10 cellular contexts compared by ENCODE assay signal in the genomic region with DNA sequence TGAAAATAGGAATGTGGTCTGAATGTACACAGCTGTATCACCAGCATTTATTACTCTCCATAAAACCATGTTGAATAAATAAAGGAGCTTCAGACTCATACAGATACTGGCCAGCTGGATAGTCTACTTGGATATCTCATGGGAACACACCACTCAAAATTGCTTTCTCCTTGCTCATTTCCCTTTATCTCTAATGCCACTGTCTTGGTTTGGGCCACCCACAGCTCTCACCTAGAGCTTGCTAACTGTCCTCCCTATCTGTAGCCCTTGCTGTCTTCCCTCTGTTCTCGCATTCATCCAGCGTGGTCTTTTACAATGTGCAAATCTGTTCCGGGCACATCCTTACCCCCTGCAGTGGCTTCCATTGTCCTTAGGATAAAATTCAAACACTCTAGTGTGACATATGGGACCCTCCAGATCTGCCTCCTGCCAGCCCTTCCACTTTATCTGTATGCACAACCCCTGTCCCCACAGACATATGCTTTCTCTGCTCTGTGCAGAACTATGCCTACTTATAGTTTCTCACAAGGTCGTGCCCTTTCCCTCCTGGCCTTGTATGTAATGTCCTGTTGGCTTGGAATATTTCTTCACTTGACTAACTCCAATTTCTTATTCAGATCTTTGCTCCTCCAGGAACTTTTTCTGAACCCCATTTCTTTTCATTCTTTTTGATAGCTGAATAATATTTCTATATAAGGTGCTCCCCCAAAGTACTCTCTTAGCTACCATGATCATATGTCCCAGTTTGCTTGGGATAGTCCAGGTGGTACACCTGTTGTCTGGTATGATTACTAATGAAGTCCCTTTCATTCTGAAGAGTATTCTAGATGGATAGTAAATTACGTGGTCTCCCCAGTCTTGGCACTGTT. TPM values are rescaled to one million over a fixed set of nuclear protein-coding genes. Genes with fewer than 3 reads are reported as not detected.
DNase-seq lines count a peak whose midpoint lies in the region; ATAC-seq, FAIRE-seq and TF ChIP-seq lines count a peak whose summit lies in the region.
"Had no signal": no experiment of that assay in that cellular context is flagged by ENCODE, and none has a peak within 500 bp of the region (broad histone marks: within the 10 kb centered on the region; RNA-seq: fewer than 3 reads in every experiment).

No MANE protein-coding gene starts in this region.

- in situ Hi-C loops in K562 (cut with MboI) = no loop called here

- no peak for TF ChIP-seq POLR2A in K562 (conservative IDR thresholded peaks at IDR 0.05)

- peak; percentile 94 for TF ChIP-seq EP300 in K562 (IDR thresholded peaks at IDR 0.05; ENCODE audit: low read length)
- no peak for TF ChIP-seq EP300 in neural cell (conservative IDR thresholded peaks at IDR 0.05; ENCODE audit: poor library complexity, severe bottlenecking)

- H3F3A ChIP-seq in neural cell (ENCODE audit: insufficient read depth, low read length, poor library complexity, severe bottlenecking) = no peaks in the 10 kb centered on the region

- peak; percentile 63 for ATAC-seq in K562
- no peak for ATAC-seq in HG02885 (IDR thresholded peaks at IDR 0.05; ENCODE audit: poor library complexity, unreplicated experiment)
- ATAC-seq in GM18520 (IDR thresholded peaks at IDR 0.05; ENCODE audit: unreplicated experiment) = no peak
- ATAC-seq: activated T-helper 17 cell treated with anti-CD3 and anti-CD28 coated beads, Interleukin-2, amount 50 U/mL, for 72 hours had no signal

- TF ChIP-seq CTCF in K562 (IDR thresholded peaks at IDR 0.05 in 2 of 3, conservative IDR thresholded peaks at IDR 0.05 in 1 of 3; ENCODE audit: insufficient read depth in 2 of 3, low read depth in 1 of 3, low read length in 3 of 3) (no peak), neural cell (IDR thresholded peaks at IDR 0.05; ENCODE audit: poor library complexity, severe bottlenecking) (no peak)

- POLR2A ChIA-PET in K562 (lab: Yijun Ruan, JAX) = interaction anchor here (0.6 to 2.4 kb wide), 17 partner anchors 8 to 384 kb away, joined by 3 to 14 read pairs (median 4); partner anchors contain the start of gene ATF3

- H4K20me1 ChIP-seq in K562 (replicated peaks; ENCODE audit: control insufficient read depth, insufficient read depth, low read length) (peaks cover 13% of the 10 kb centered on the region; the same call in 1 of the 2 replicates), neural cell (ENCODE audit: insufficient read depth) (no peaks in the 10 kb centered on the region)

- H3K9me3 ChIP-seq in K562 (replicated peaks; ENCODE audit: control insufficient read depth, insufficient read depth, low read depth, low read length) = no peaks in the 10 kb centered on the region
- H3K9me3 ChIP-seq in neural cell (ENCODE audit: low read length) = no peaks in the 10 kb centered on the region

- H2AFZ ChIP-seq in K562 (ENCODE audit: low read depth, low read length) (no peak overlapping the region), neural cell (ENCODE audit: low read depth, low read length) (no peak overlapping the region)

- H3K27me3 ChIP-seq in K562 (ENCODE audit: control insufficient read depth in 2 of 2, insufficient read depth in 2 of 2, low read length in 2 of 2) (no peaks in the 10 kb centered on the region), neural cell (ENCODE audit: insufficient read depth, low read depth, low read length) (no peaks in the 10 kb centered on the region)

- peaks cover 27% of the 10 kb centered on the region; the same call in 2 of the 3 replicates for H3K36me3 ChIP-seq in K562 (ENCODE audit: control insufficient read depth, insufficient read depth, low read length)
- peaks cover 4% of the 10 kb centered on the region for H3K36me3 ChIP-seq in neural cell (ENCODE audit: insufficient read depth, low read length)

- H3K27ac ChIP-seq in K562 (ENCODE audit: extremely low read depth, low read depth, low read length) (peak overlapping the region; percentile 4), neural cell (ENCODE audit: low read length) (no peak overlapping the region)

- TF ChIP-seq RAD21 in K562 (CRISPR knock-in tag; conservative IDR thresholded peaks at IDR 0.05 in 1 of 2, IDR thresholded peaks at IDR 0.05 in 1 of 2) = no peak
- no peak for TF ChIP-seq RAD21 in neural cell (conservative IDR thresholded peaks at IDR 0.05)

- H3K4me1 ChIP-seq in K562 (replicated peaks in 1 of 2; ENCODE audit: control insufficient read depth in 2 of 2, insufficient read depth in 2 of 2, low read length in 2 of 2) = peaks cover 29 to 31% of the 10 kb centered on the region in 2 experiments; a peak in 4 of 5 replicates

- no peaks in the 10 kb centered on the region for H3K9me1 ChIP-seq in K562 (ENCODE audit: control insufficient read depth, insufficient read depth, low read length)

- H3K4me2 ChIP-seq in K562 (ENCODE audit: insufficient read depth, low read length) (peak overlapping the region; percentile 66), neural cell (ENCODE audit: low read length) (peak overlapping the region; percentile 99)

- CTCF ChIA-PET in K562 (lab: Yijun Ruan, JAX; ENCODE audit: low intra/inter-chr PET ratio) = no interaction called here

- H3K4me3 ChIP-seq in GM08714 (ENCODE audit: low read length) (peak overlapping the region; percentile 94), K562 (peak overlapping the region; percentile 13; the same call in 1 of the 2 replicates), neural cell (ENCODE audit: low read length) (peak overlapping the region; percentile 97)

- intact Hi-C loops in K562 (cut with micrococcal nuclease) = loop anchor here (1.0 kb wide), 1 partner anchor 70 kb away; the partner anchor contains the start of genes NSL1 and TATDN3

- no TSS peak for BruUV-seq in K562 (replicated peaks; lab: Mats Ljungman, UMichigan)

- H3K79me2 ChIP-seq in K562 (ENCODE audit: control insufficient read depth, insufficient read depth, low read length) (peaks cover 60% of the 10 kb centered on the region), neural cell (replicated peaks; ENCODE audit: insufficient read depth, low read length) (peaks cover 42% of the 10 kb centered on the region)

- H3K9ac ChIP-seq in K562 (ENCODE audit: insufficient read depth in 1 of 2, low read depth in 2 of 2, low read length in 2 of 2) = 0 out of 4 replicates have a peak overlapping the region, but pooled peaks of 1 of the 2 experiments have one; percentile 7
- no peak overlapping the region for H3K9ac ChIP-seq in neural cell (ENCODE audit: low read length)

- H3K9me2 ChIP-seq in neural cell (ENCODE audit: insufficient read depth, low read length) = no peaks in the 10 kb centered on the region

- peak; percentile 42 for DNase-seq in NCI-H146 (lab: John Stamatoyannopoulos, UW)
- peak; percentile 50 to 94 (median 70) for DNase-seq in K562 (ENCODE audit: extremely low read depth in 1 of 4, low spot score in 3 of 4)
- no peak for DNase-seq in SKM-1 (lab: John Stamatoyannopoulos, UW; ENCODE audit: unreplicated experiment)

- FAIRE-seq in K562 (lab: Jason Lieb, UNC) = peak; percentile 96
- FAIRE-seq: endometrium, GM18507 had no signal

- WGBS in K562 (ENCODE audit: insufficient coverage, low coverage, missing lambda C conversion rate) = 19% methylated on average over 5 of the region's 5 CpGs

TF ChIP-seq in K562, 482 proteins besides CTCF, POLR2A, EP300 and RAD21 (continues in another document):
- TF ChIP-seq LARP7 (IDR thresholded peaks at IDR 0.05) = no peak

TF ChIP-seq in neural cell, 6 proteins besides CTCF, POLR2A, EP300 and RAD21 (continues in another document):
- TF ChIP-seq TAF1 (IDR thresholded peaks at IDR 0.05; ENCODE audit: low read depth) = no peak
- TF ChIP-seq EZH2 (IDR thresholded peaks at IDR 0.05; ENCODE audit: borderline replicate concordance, insufficient read depth, low read length, poor library complexity, severe bottlenecking) = no peak

RNA-seq across cellular contexts. Expression of gene FLVCR1, which starts 2.9 kb away (rescaled TPM):
- total RNA-seq in K562 (2011; cell fraction: chromatin; rRNA removed; ENCODE audit: low replicate concordance) = 53.8 and 102 TPM in 2 replicates
- total RNA-seq in K562 (2011; cell fraction: nucleolus; rRNA removed) = 36.5 and 42.2 TPM in 2 replicates
- total RNA-seq in K562 (2011; cell fraction: nucleoplasm; rRNA removed) = 67.6 and 88.9 TPM in 2 replicates
- 7.0 and 9.7 TPM in 2 replicates for total RNA-seq in K562 (2014; rRNA removed)
- 17.2 and 19.7 TPM in 2 replicates for total RNA-seq in K562 (2014; rRNA removed; fragmentation: Illumina TruSeq; extraction: Trizol)
- total RNA-seq in K562 (2015; rRNA removed; fragmentation: Illumina TruSeq; extraction: Trizol) = 12.7 and 15.0 TPM in 2 replicates
- 12.7 and 13.4 TPM in 2 replicates for total RNA-seq in K562 (2021)
- 18.0 and 19.0 TPM in 2 replicates for polyA plus RNA-seq in K562 (2011; rRNA removed)
- polyA plus RNA-seq in K562 (2011; cell fraction: cytosol; rRNA removed) = 9.4 and 11.4 TPM in 2 replicates
- polyA plus RNA-seq in K562 (2011; cell fraction: nucleus; rRNA removed) = 15.3 and 19.2 TPM in 2 replicates
- 8.7 and 11.3 TPM in 2 replicates for polyA plus RNA-seq in K562 (2012)
- polyA plus RNA-seq in K562 (2014; fragmentation: Illumina TruSeq; extraction: Trizol) = 11.8 and 12.5 TPM in 2 replicates
- 1 to 10 TPM; 5.2 to 5.6 TPM for polyA plus RNA-seq in K562 (2014; fragmentation: Nextera tagmentation; extraction: Ambion mirVana)
- polyA plus RNA-seq in K562 (2014; rRNA removed) = 7.4 and 9.0 TPM in 2 replicates
- polyA minus RNA-seq in K562 (2011; rRNA and poly(A)+ RNA removed) = 28.3 and 31.1 TPM in 2 replicates
- 13.3 and 22.4 TPM in 2 replicates for polyA minus RNA-seq in K562 (2011; cell fraction: cytosol; rRNA and poly(A)+ RNA removed)
- 15.1 and 23.2 TPM in 2 replicates for polyA minus RNA-seq in K562 (2011; cell fraction: nucleus; rRNA and poly(A)+ RNA removed)
- polyA plus RNA-seq in neural cell = 37.8 and 42.1 TPM in 2 replicates
- polyA minus RNA-seq in neural cell = 45.0 and 48.5 TPM in 2 replicates

RNA-seq across cellular contexts. Expression of gene SPATA45, which starts 13.5 kb away (rescaled TPM):
- not detected in 2 replicates for total RNA-seq in K562 (2011; cell fraction: chromatin; rRNA removed; ENCODE audit: low replicate concordance)
- total RNA-seq in K562 (2011; cell fraction: nucleolus; rRNA removed) = not detected in 2 replicates
- not detected in 2 replicates for total RNA-seq in K562 (2011; cell fraction: nucleoplasm; rRNA removed)
- total RNA-seq in K562 (2014; rRNA removed) (not detected in 2 replicates), K562 (2014; rRNA removed; fragmentation: Illumina TruSeq; extraction: Trizol) (not detected in 2 replicates), K562 (2015; rRNA removed; fragmentation: Illumina TruSeq; extraction: Trizol) (not detected in 2 replicates), K562 (2021) (not detected in 2 replicates)
- polyA plus RNA-seq in K562 (2011; rRNA removed) (0.18 TPM in 1 of 2 replicates, not detected in the other), K562 (2014; fragmentation: Illumina TruSeq; extraction: Trizol) (not detected in 2 replicates), K562 (2014; fragmentation: Nextera tagmentation; extraction: Ambion mirVana) (not detected), K562 (2014; rRNA removed) (not detected in 2 replicates), neural cell (1.8 TPM in 1 of 2 replicates, not detected in the other)
- not detected in 2 replicates for polyA plus RNA-seq in K562 (2011; cell fraction: cytosol; rRNA removed)
- not detected in 2 replicates for polyA plus RNA-seq in K562 (2011; cell fraction: nucleus; rRNA removed)
- polyA plus RNA-seq in K562 (2012) = not detected in 2 replicates
- not detected in 2 replicates for polyA minus RNA-seq in K562 (2011; rRNA and poly(A)+ RNA removed)
- polyA minus RNA-seq in K562 (2011; cell fraction: cytosol; rRNA and poly(A)+ RNA removed) = not detected in 2 replicates
- not detected in 2 replicates for polyA minus RNA-seq in K562 (2011; cell fraction: nucleus; rRNA and poly(A)+ RNA removed)
- polyA minus RNA-seq in neural cell = not detected in 2 replicates
- total RNA-seq: activated T-helper 17 cell treated with anti-CD3 and anti-CD28 coated beads, Interleukin-2, amount 50 U/mL, for 72 hours had no signal

Comparison
In these comparisons a context has a peak if more than half of its experiments do, and no peak if none do; other contexts are left out.
1. H3K4me3 ChIP-seq: peak in every context shown above with its lines; median percentile 97 in neural cell; 94 in GM08714; 13 in K562.